In the genomic region with DNA sequence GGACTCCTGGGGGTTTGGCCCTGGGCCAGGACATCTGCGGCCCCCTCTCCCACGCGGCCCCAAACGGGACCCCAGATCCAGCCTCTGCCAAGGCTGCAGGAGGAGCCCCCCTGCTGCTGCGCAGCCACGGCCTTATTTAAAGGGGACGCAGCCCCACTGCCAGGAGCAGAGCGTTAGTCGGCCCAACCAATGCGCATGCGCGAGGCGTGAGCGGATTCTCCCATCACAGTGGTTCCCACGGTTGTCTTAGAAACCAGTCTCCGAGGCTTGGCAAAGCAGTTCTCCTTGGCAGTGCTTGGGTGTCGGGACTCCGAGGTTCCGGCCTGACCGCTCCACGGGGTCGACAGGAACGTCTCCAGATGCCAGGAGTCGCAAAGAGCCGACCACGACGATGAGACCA, we compare ENCODE assay signal across 9 cellular contexts.
A peak's percentile ranks its signal among the peaks of the same experiment; 100 is the strongest.
DNase-seq lines count a peak whose midpoint lies in the region; ATAC-seq and TF ChIP-seq lines count a peak whose summit lies in the region.
"Had no signal": no experiment of that assay in that cellular context is flagged by ENCODE, and none has a peak within 500 bp of the region (broad histone marks: within the 10 kb centered on the region; RNA-seq: fewer than 3 reads in every experiment).

No MANE protein-coding gene starts in this region.

- H3K9me3 ChIP-seq in left ventricle myocardium inferior (replicated peaks): no peaks in the 10 kb centered on the region
- no peaks in the 10 kb centered on the region for H3K9me3 ChIP-seq in prostate gland

- no peak for TF ChIP-seq CTCF in left ventricle myocardium inferior (IDR thresholded peaks at IDR 0.05; ENCODE audit: borderline replicate concordance)
- no peak for TF ChIP-seq CTCF in prostate gland (IDR thresholded peaks at IDR 0.05)

- 87% methylated on average over 16 of the region's 27 CpGs for WGBS in prostate gland

- peak overlapping the region; percentile 60 for H3K4me3 ChIP-seq in left ventricle myocardium inferior
- H3K4me3 ChIP-seq in prostate gland: no peak overlapping the region

- ATAC-seq in HG02759 (IDR thresholded peaks at IDR 0.05; ENCODE audit: unreplicated experiment): peak; percentile 53
- ATAC-seq in HG03095 (IDR thresholded peaks at IDR 0.05; ENCODE audit: unreplicated experiment): no peak

- no peak for TF ChIP-seq POLR2A in prostate gland (IDR thresholded peaks at IDR 0.05)

- DNase-seq in activated T-cell treated with anti-CD3 and anti-CD28 coated beads for 48 hours (ENCODE audit: low read depth): peak; percentile 42
- DNase-seq in left ventricle myocardium inferior: peak; percentile 58
- peak; percentile 20 for DNase-seq in stimulated activated CD8-positive, alpha-beta memory T cell treated with anti-CD3 and anti-CD28 coated beads, Interleukin-12 subunit alpha, Interleukin-12 subunit beta, amount 100 ng/mL, for 1 hour (ENCODE audit: low read depth)
- no peak for DNase-seq in AG08396 (ENCODE audit: low spot score)
- DNase-seq in NCI-H146 (lab: John Stamatoyannopoulos, UW): no peak
- DNase-seq in prostate gland (ENCODE audit: low spot score): no peak

- H3K36me3 ChIP-seq in left ventricle myocardium inferior (no peaks in the 10 kb centered on the region), prostate gland (no peaks in the 10 kb centered on the region)

- H3K27ac ChIP-seq in left ventricle myocardium inferior (replicated peaks) (no peak overlapping the region), prostate gland (no peak overlapping the region)
- H3K27ac ChIP-seq: HL-60 had no signal

- H3K27me3 ChIP-seq in left ventricle myocardium inferior (ENCODE audit: low read depth): no peaks in the 10 kb centered on the region
- no peaks in the 10 kb centered on the region for H3K27me3 ChIP-seq in prostate gland (replicated peaks; ENCODE audit: insufficient read depth)

- H3K4me1 ChIP-seq in left ventricle myocardium inferior (peaks cover 4% of the 10 kb centered on the region), prostate gland (replicated peaks) (no peaks in the 10 kb centered on the region)

- intact Hi-C loops in left ventricle myocardium inferior (cut with micrococcal nuclease) (no loop called here), prostate gland (cut with DNase I) (no loop called here)

Comparison
In these comparisons a context has a peak if more than half of its experiments do, and no peak if none do; other contexts are left out.
1. DNase-seq: peak in activated T-cell treated with anti-CD3 and anti-CD28 coated beads for 48 hours (single experiment), left ventricle myocardium inferior (single experiment) and stimulated activated CD8-positive, alpha-beta memory T cell treated with anti-CD3 and anti-CD28 coated beads, Interleukin-12 subunit alpha, Interleukin-12 subunit beta, amount 100 ng/mL, for 1 hour (single experiment); none in AG08396 (single experiment), NCI-H146 (single experiment) and prostate gland (single experiment).